In the genomic region with DNA sequence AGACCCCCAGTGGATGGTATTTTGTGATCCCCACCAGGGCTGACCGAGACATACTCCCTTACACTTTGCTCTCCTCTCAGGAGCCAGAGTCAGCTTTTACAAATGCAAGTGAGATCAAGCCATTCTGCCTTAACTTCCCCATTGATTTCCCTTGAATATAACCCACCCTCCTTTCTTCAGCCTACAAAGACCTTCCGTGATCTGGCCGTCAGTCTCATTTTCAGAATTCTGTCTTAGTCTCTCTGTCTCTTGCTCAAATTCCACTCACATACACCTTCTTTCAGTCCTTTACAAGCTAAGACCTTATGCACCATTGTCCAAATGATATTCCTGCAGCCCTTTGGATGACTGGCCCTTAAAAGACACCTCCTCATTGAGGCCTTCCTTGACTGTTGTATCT, we compare ENCODE assay signal across 29 cellular contexts.
"Had no signal": no experiment of that assay in that cellular context is flagged by ENCODE, and none has a peak within 500 bp of the region (broad histone marks: within the 10 kb centered on the region; RNA-seq: fewer than 3 reads in every experiment).

No MANE protein-coding gene starts in this region.

- H3K9me3 ChIP-seq: colonic mucosa, esophagus squamous epithelium, gastrocnemius medialis, left lung, lower lobe of right lung, mucosa of descending colon had no signal

- H3K4me1 Mint-ChIP-seq: immature natural killer cell, mesothelial cell of epicardium had no signal

- H3K27me3 Mint-ChIP-seq: effector memory CD8-positive, alpha-beta T cell; naive thymus-derived CD8-positive, alpha-beta T cell had no signal

- H3K79me2 ChIP-seq: hepatocyte had no signal

- H3K36me3 ChIP-seq: colonic mucosa, esophagus squamous epithelium, gastrocnemius medialis, left lung, lower lobe of right lung had no signal

- H3K4me2 ChIP-seq: hepatocyte had no signal

- H3K4me1 ChIP-seq: colonic mucosa, gastrocnemius medialis, left lung, lower lobe of right lung had no signal

- H3K36me3 Mint-ChIP-seq: immature natural killer cell; mesothelial cell of epicardium; naive B cell; naive thymus-derived CD8-positive, alpha-beta T cell had no signal

- H2AFZ ChIP-seq: hepatocyte had no signal

- H3K27ac Mint-ChIP-seq: dendritic cell treated with granulocyte-macrophage colony-stimulating factor and Interleukin-4, amounts not matched to agents 40 ng/mL and 50 ng/mL, for 4 days; endodermal cell; immature natural killer cell; mesothelial cell of epicardium had no signal

- H3K4me3 ChIP-seq: colonic mucosa, esophagus squamous epithelium, gastrocnemius medialis, hepatocyte, left lung, lower lobe of right lung, mucosa of descending colon had no signal

- H3K4me3 Mint-ChIP-seq: dendritic cell treated with granulocyte-macrophage colony-stimulating factor and Interleukin-4, amounts not matched to agents 40 ng/mL and 50 ng/mL, for 4 days; effector memory CD8-positive, alpha-beta T cell; endodermal cell; immature natural killer cell; mesothelial cell of epicardium; naive B cell; naive thymus-derived CD8-positive, alpha-beta T cell had no signal

- H3K27me3 ChIP-seq: colonic mucosa, esophagus squamous epithelium, gastrocnemius medialis, hepatocyte, left lung had no signal

- DNase-seq: colonic mucosa; cortex of kidney; effector CD8-positive, alpha-beta T cell; effector memory CD8-positive, alpha-beta T cell; endodermal cell; erythroblast; esophagus squamous epithelium; foreskin fibroblast; foreskin melanocyte; gastrocnemius medialis; glutamatergic neuron; head of caudate nucleus; hypothalamus; immature natural killer cell; islet precursor cell; kidney; left colon; left lung; left ventricle myocardium superior; lower lobe of right lung; mesenchymal stem cell; mucosa of descending colon; naive B cell; naive thymus-derived CD8-positive, alpha-beta T cell had no signal

- H3K9me3 Mint-ChIP-seq: dendritic cell treated with granulocyte-macrophage colony-stimulating factor and Interleukin-4, amounts not matched to agents 40 ng/mL and 50 ng/mL, for 4 days; effector memory CD8-positive, alpha-beta T cell; endodermal cell; immature natural killer cell; mesothelial cell of epicardium had no signal

- FAIRE-seq: endometrium, kidney had no signal

- H3K27ac ChIP-seq: colonic mucosa, epithelial cell of prostate, esophagus squamous epithelium, gastrocnemius medialis, hepatocyte, left lung, lower lobe of right lung had no signal

- ATAC-seq: effector memory CD8-positive, alpha-beta T cell; gastrocnemius medialis; left colon; left ventricle myocardium superior; lower lobe of right lung; mucosa of descending colon; naive thymus-derived CD8-positive, alpha-beta T cell had no signal
